In genomic region chr3:64748244-64748894, GRCh38 we compare ENCODE assay signal across 29 cellular contexts.
DNase-seq lines count a peak whose midpoint lies in the region; TF ChIP-seq lines count a peak whose summit lies in the region.
"Had no signal": no experiment of that assay in that cellular context is flagged by ENCODE, and none has a peak within 500 bp of the region (broad histone marks: within the 10 kb centered on the region; RNA-seq: fewer than 3 reads in every experiment).

No MANE protein-coding gene starts in this region.

- H3K4me2 ChIP-seq in parathyroid adenoma (ENCODE audit: low read length), result no peak overlapping the region
- H3K4me2 ChIP-seq: BLaER1 had no signal

- in situ Hi-C loops in HAP-1 (cut with MboI; ENCODE audit: low sequenced_read_pairs), result no loop called here
- in situ Hi-C loops in KBM-7 (cut with MboI; ENCODE audit: low pct_unique_long_range_greater_than_20kb, low sequenced_read_pairs), result no loop called here

- no peaks in the 10 kb centered on the region for H3K9me3 ChIP-seq in HAP-1
- H3K9me3 ChIP-seq in SJSA1 (replicated peaks), result no peaks in the 10 kb centered on the region
- no peaks in the 10 kb centered on the region for H3K9me3 ChIP-seq in iPS DF 6.9 (ENCODE audit: control insufficient read depth, insufficient read depth, low read length)
- H3K9me3 ChIP-seq in parathyroid adenoma (ENCODE audit: control insufficient read depth, low read length), result no peaks in the 10 kb centered on the region
- H3K9me3 ChIP-seq in MG63, result no peaks in the 10 kb centered on the region
- H3K9me3 ChIP-seq: BLaER1, left ventricle myocardium inferior, stomach, tibial artery had no signal

- peak; percentile 80 to 99 for DNase-seq in HAP-1 (ENCODE audit: low spot score in 2 of 2)
- peak; percentile 53 to 60 for DNase-seq in SJSA1 (ENCODE audit: low read depth in 1 of 2, low spot score in 2 of 2)
- peak; percentile 29 for DNase-seq in iPS DF 6.9 (ENCODE audit: low read depth, low spot score)
- no peak for DNase-seq in GM19238 (ENCODE audit: insufficient read length, low spot score)
- no peak for DNase-seq in KBM-7
- DNase-seq in MG63, result no peak
- DNase-seq: activated CD4-positive, alpha-beta T cell treated with anti-CD3 and anti-CD28 coated beads, Interleukin-2, amount 10 ng/mL, durations not matched to agents 24 days and 14 days; activated naive CD4-positive, alpha-beta T cell treated with anti-CD3 and anti-CD28 coated beads, Interleukin-2, amount 50 U/mL, for 16 hours; activated T-cell treated with anti-CD3 and anti-CD28 coated beads, Interleukin-2, amount 50 U/mL, for 72 hours; amniotic stem cell; DMS153; foreskin keratinocyte; GOT3; heart right ventricle; left ventricle myocardium inferior; midbrain; naive thymus-derived CD8-positive, alpha-beta T cell; NCI-H1694; NCI-H69; Right ventricle myocardium superior; small intestine; stomach; T-helper 9 cell; tibial artery; WERI-Rb-1 had no signal

- no peak overlapping the region for H3K9ac ChIP-seq in parathyroid adenoma
- H3K9ac ChIP-seq: BLaER1 had no signal

- no peaks in the 10 kb centered on the region for H3K79me2 ChIP-seq in parathyroid adenoma

- peaks cover 32% of the 10 kb centered on the region for H3K4me1 ChIP-seq in HAP-1
- peaks cover 18% of the 10 kb centered on the region for H3K4me1 ChIP-seq in SJSA1 (replicated peaks)
- H3K4me1 ChIP-seq in iPS DF 6.9 (ENCODE audit: control insufficient read depth, insufficient read depth, low read length), result peaks cover 1% of the 10 kb centered on the region; the same call in 1 of the 2 replicates
- peaks cover 4% of the 10 kb centered on the region for H3K4me1 ChIP-seq in parathyroid adenoma
- H3K4me1 ChIP-seq: BLaER1, foreskin keratinocyte had no signal

- H3K27me3 ChIP-seq in HAP-1 (ENCODE audit: low read depth) (no peaks in the 10 kb centered on the region), SJSA1 (replicated peaks) (no peaks in the 10 kb centered on the region), iPS DF 6.9 (ENCODE audit: control insufficient read depth, insufficient read depth, low read length) (no peaks in the 10 kb centered on the region), parathyroid adenoma (ENCODE audit: control insufficient read depth, insufficient read depth, low read length) (no peaks in the 10 kb centered on the region), MG63 (no peaks in the 10 kb centered on the region)
- H3K27me3 ChIP-seq: BLaER1, cardiac muscle cell, heart right ventricle, stomach, tibial artery had no signal

- no peak overlapping the region for H3K4me3 ChIP-seq in HAP-1
- H3K4me3 ChIP-seq in SJSA1, result no peak overlapping the region
- H3K4me3 ChIP-seq in iPS DF 6.9 (ENCODE audit: low read length), result no peak overlapping the region
- H3K4me3 ChIP-seq in parathyroid adenoma (ENCODE audit: low read depth, low read length), result no peak overlapping the region
- H3K4me3 ChIP-seq in MG63, result no peak overlapping the region
- H3K4me3 ChIP-seq: BLaER1, cardiac muscle cell, coronary artery, heart right ventricle, left ventricle myocardium inferior, stomach, tibial artery had no signal

- WGBS in iPS DF 6.9 (ENCODE audit: insufficient coverage, insufficient read length), result no CpG with 5 or more reads among the region's 6 CpGs

- H3K36me3 ChIP-seq in HAP-1 (replicated peaks) (no peaks in the 10 kb centered on the region), SJSA1 (no peaks in the 10 kb centered on the region), iPS DF 6.9 (ENCODE audit: control insufficient read depth, insufficient read depth, low read length) (no peaks in the 10 kb centered on the region), parathyroid adenoma (ENCODE audit: control insufficient read depth, insufficient read depth, low read length) (no peaks in the 10 kb centered on the region), MG63 (no peaks in the 10 kb centered on the region)
- H3K36me3 ChIP-seq: BLaER1, cardiac muscle cell, left ventricle myocardium inferior, stomach, tibial artery, WERI-Rb-1 had no signal

- no peak for TF ChIP-seq CTCF in parathyroid adenoma (IDR thresholded peaks at IDR 0.05)

- peak overlapping the region; percentile 13 for H2AFZ ChIP-seq in parathyroid adenoma

- no peak overlapping the region for H3K27ac ChIP-seq in SJSA1
- H3K27ac ChIP-seq in iPS DF 6.9 (ENCODE audit: low read length), result no peak overlapping the region
- H3K27ac ChIP-seq in parathyroid adenoma, result no peak overlapping the region
- H3K27ac ChIP-seq: BLaER1, cardiac muscle cell, coronary artery, foreskin keratinocyte, heart right ventricle, left ventricle myocardium inferior, stomach, tibial artery, WERI-Rb-1 had no signal

Comparison
In these comparisons a context has a peak if more than half of its experiments do, and no peak if none do; other contexts are left out.
1. DNase-seq: peak in HAP-1 (2 of 2), SJSA1 (2 of 2) and iPS DF 6.9 (single experiment); none in GM19238 (single experiment), KBM-7 (single experiment) and MG63 (single experiment).